Comparison of ENCODE assay signal across 13 cellular contexts in the genomic region with DNA sequence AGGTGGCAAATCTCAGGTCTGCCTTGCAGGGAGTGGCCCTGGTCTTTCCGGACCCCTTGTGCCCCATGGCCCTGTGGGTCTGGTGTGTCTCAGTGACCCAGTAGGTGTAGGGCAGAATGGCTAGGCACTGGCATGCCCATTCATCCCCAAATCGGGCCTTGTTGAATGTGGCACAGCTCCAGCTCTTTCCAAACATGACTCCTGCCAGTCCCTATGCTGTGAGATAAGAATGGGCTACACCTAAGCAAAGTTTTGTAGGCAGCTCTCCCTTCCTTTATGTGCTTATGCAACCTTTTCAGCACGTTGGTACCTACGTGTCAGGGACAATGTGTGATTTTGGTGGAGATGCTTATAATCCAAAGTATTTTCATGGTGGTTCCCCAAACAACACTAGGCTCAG. TPM values are rescaled to one million over a fixed set of nuclear protein-coding genes. Genes with fewer than 3 reads are reported as not detected.
A peak's percentile ranks its signal among the peaks of the same experiment; 100 is the strongest.
DNase-seq lines count a peak whose midpoint lies in the region; FAIRE-seq and TF ChIP-seq lines count a peak whose summit lies in the region.
"Had no signal": no experiment of that assay in that cellular context is flagged by ENCODE, and none has a peak within 500 bp of the region (broad histone marks: within the 10 kb centered on the region; RNA-seq: fewer than 3 reads in every experiment).

No MANE protein-coding gene starts in this region.

- no peak overlapping the region for H2BK120ac ChIP-seq in mesendoderm (ENCODE audit: low read depth, low read length)

- H3F3A ChIP-seq in PC-9 (ENCODE audit: insufficient read depth, low read depth), result peaks cover 43% of the 10 kb centered on the region

- no peak overlapping the region for H2AK5ac ChIP-seq in mesendoderm (ENCODE audit: low read length)

- H3K4me1 ChIP-seq in PC-9 (replicated peaks; ENCODE audit: insufficient read depth) (peaks cover 54% of the 10 kb centered on the region), mesendoderm (ENCODE audit: control insufficient read depth, low read depth, low read length) (peaks cover 3% of the 10 kb centered on the region), tibial nerve (peaks cover 3 to 100% (median 87%) of the 10 kb centered on the region in 4 donors)

- no peak overlapping the region for H3K23ac ChIP-seq in mesendoderm (ENCODE audit: low read length)

- H3K9me2 ChIP-seq in PC-9 (ENCODE audit: insufficient read depth), result no peaks in the 10 kb centered on the region

- CTCF ChIA-PET in PC-9 (lab: Charles Lee), result no interaction called here

- H3K4me2 ChIP-seq in PC-9, result no peak overlapping the region
- H3K4me2 ChIP-seq in mesendoderm (ENCODE audit: low read length), result no peak overlapping the region

- H3K27me3 ChIP-seq in PC-9 (ENCODE audit: insufficient read depth, low read depth), result no peaks in the 10 kb centered on the region
- no peaks in the 10 kb centered on the region for H3K27me3 ChIP-seq in mesendoderm (ENCODE audit: insufficient read depth, low read length, poor library complexity)
- no peaks in the 10 kb centered on the region for H3K27me3 ChIP-seq in tibial nerve

- H3K27ac ChIP-seq in PC-9, result peak overlapping the region; percentile 22; the same call in 1 of the 2 replicates
- no peak overlapping the region for H3K27ac ChIP-seq in mesendoderm (ENCODE audit: low read depth, low read length)
- H3K27ac ChIP-seq in tibial nerve, result peak overlapping the region; percentile 51 to 93 (median 86)

- POLR2A ChIA-PET in PC-9 (lab: Charles Lee; ENCODE audit: unreplicated experiment), result no interaction called here

- WGBS in mesendoderm (ENCODE audit: extremely low coverage, insufficient coverage, low lambda C conversion rate), result no CpG with 5 or more reads among the region's 4 CpGs
- WGBS in tibial nerve, 2 donors, result 66 to 72% methylated on average over 4 of the region's 4 CpGs

- no peak overlapping the region for H3K4ac ChIP-seq in mesendoderm (ENCODE audit: low read depth, low read length)

- no peak overlapping the region for H2BK5ac ChIP-seq in mesendoderm (ENCODE audit: low read length)

- peaks cover 19% of the 10 kb centered on the region for H3K79me1 ChIP-seq in mesendoderm (ENCODE audit: low read length)

- H4K8ac ChIP-seq in mesendoderm (ENCODE audit: low read depth, low read length), result no peak overlapping the region

- no peak overlapping the region for H2AFZ ChIP-seq in PC-9

- no peak for TF ChIP-seq CTCF in PC-9 (conservative IDR thresholded peaks at IDR 0.05)
- no peak for TF ChIP-seq CTCF in epithelial cell of esophagus (IDR thresholded peaks at IDR 0.05; ENCODE audit: insufficient read depth, low read depth, low read length, missing control alignments)
- TF ChIP-seq CTCF in tibial nerve (IDR thresholded peaks at IDR 0.05), result no peak

- H3K9me3 ChIP-seq in PC-9 (ENCODE audit: insufficient read depth, low read depth) (no peaks in the 10 kb centered on the region), tibial nerve (no peaks in the 10 kb centered on the region)

- H3K18ac ChIP-seq in mesendoderm (ENCODE audit: low read length), result no peak overlapping the region

- H3K4me3 ChIP-seq in PC-9 (no peak overlapping the region), epithelial cell of esophagus (ENCODE audit: low read length) (no peak overlapping the region), mesendoderm (ENCODE audit: low read length) (no peak overlapping the region), tibial nerve (no peak overlapping the region)

- intact Hi-C loops in PC-9 (cut with micrococcal nuclease; ENCODE audit: unreplicated experiment), result no loop called here
- intact Hi-C loops in posterior vena cava (cut with DNase I), result no loop called here

- no peak overlapping the region for H4K5ac ChIP-seq in mesendoderm (ENCODE audit: low read length)

- no peak overlapping the region for H3K9ac ChIP-seq in mesendoderm (ENCODE audit: low read length)

- BruUV-seq in PC-9 (replicated peaks; lab: Mats Ljungman, UMichigan), result no TSS peak

- no peak overlapping the region for H2BK15ac ChIP-seq in mesendoderm (replicated peaks; ENCODE audit: low read depth)

- H3K79me2 ChIP-seq in PC-9 (ENCODE audit: low read depth), result peaks cover 100% of the 10 kb centered on the region
- peaks cover 6% of the 10 kb centered on the region for H3K79me2 ChIP-seq in mesendoderm (ENCODE audit: control insufficient read depth, insufficient read depth, low read length)

- DNase-seq in PC-9, result no peak
- peak; percentile 50 for DNase-seq in epithelial cell of esophagus (ENCODE audit: low read depth)
- DNase-seq in mesendoderm, result no peak
- DNase-seq in tibial nerve (ENCODE audit: low spot score in 2 of 2), result no peak
- no peak for DNase-seq in NCI-H446 treated with DMSO at 0.1 percent for 48 hours (lab: John Stamatoyannopoulos, UW)
- no peak for DNase-seq in stimulated activated naive CD4-positive, alpha-beta T cell (lab: John Stamatoyannopoulos, UW)
- DNase-seq in HTR-8/SVneo (ENCODE audit: insufficient read length, low spot score), result no peak
- no peak for DNase-seq in posterior vena cava (ENCODE audit: low spot score)
- DNase-seq: activated T-cell treated with anti-CD3 and anti-CD28 coated beads for 4 hours; CD8-positive, alpha-beta T cell; GOT3; stimulated activated naive B cell treated with anti-CD40 and anti-IgM and Interleukin-4, amounts not matched to agents 10 μg/mL and 1 μg/mL and 100 μg/mL, for 72 hours had no signal

- no peak for FAIRE-seq in HTR-8/SVneo (lab: Jason Lieb, UNC)
- FAIRE-seq: frontal cortex had no signal

- peak overlapping the region; percentile 47 for H3K56ac ChIP-seq in mesendoderm (ENCODE audit: low read length)

- peaks cover 98% of the 10 kb centered on the region for H4K20me1 ChIP-seq in PC-9 (ENCODE audit: insufficient read depth)

- H3K36me3 ChIP-seq in PC-9 (ENCODE audit: low read depth) (peaks cover 12% of the 10 kb centered on the region), mesendoderm (ENCODE audit: control insufficient read depth, insufficient read depth, low read length) (no peaks in the 10 kb centered on the region), tibial nerve (no peaks in the 10 kb centered on the region)

- peak in 1 of 2 donors; percentile 7 for TF ChIP-seq EP300 in tibial nerve (IDR thresholded peaks at IDR 0.05)

- TF ChIP-seq POLR2A in tibial nerve (IDR thresholded peaks at IDR 0.05), result no peak

RNA-seq across cellular contexts. Expression of gene FOXO3, which starts 33.9 kb away (rescaled TPM):
- total RNA-seq in PC-9 (2021) (56.2 and 59.4 TPM in 2 replicates), tibial nerve (100 to 1,000 TPM; 146 to 200 (median 166) TPM), posterior vena cava (10 to 100 TPM; 53.8 to 57.7 TPM)
- polyA plus RNA-seq in mesendoderm (2013, experiment 1 of 2), result 14.4 TPM
- 14.2 TPM for polyA plus RNA-seq in mesendoderm (2013, experiment 2 of 2)
